ENCODE assay signal across 8 cellular contexts in the genomic region with DNA sequence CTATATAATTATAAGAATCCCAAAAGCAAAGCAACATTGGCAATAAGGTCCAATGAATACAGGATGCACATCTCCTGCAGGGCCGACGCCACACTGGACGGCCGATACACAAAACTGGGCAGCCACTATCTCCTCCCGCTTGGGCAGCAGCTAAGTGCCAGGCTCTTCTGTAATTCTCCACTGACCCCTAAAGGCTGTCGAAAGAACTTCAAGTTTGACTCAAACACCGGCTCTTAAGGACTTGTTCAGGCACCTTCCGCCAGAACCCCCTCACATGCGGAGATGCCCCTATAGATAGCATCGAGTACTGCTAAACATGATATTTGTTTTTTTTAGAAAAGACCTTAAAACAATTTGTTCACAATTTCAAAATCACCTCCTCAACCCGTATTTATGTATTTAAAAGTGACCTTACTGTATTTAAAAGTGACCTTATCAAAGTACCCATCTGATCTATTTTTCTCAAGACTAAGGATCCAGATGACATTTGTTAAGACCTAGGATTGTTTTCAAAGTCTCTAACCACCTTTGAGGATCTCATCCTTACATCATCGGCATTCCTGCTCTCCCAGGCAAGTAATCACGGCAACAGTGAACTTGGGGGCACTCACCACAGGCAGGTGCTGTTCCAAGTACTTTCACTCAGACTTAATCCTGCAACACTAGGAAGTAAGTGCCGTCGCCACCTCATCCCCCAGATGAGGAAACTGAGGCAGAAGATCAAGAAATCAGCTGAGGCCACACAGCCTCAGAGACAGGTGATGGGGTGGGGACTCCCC.
DNase-seq lines count a peak whose midpoint lies in the region; ATAC-seq, FAIRE-seq and TF ChIP-seq lines count a peak whose summit lies in the region.

No MANE protein-coding gene starts in this region.

- FAIRE-seq in bronchial epithelial cell (lab: Jason Lieb, UNC) = no peak

- DNase-seq in AG20443 (ENCODE audit: low spot score) (peak; percentile 87), NCI-H510A (lab: John Stamatoyannopoulos, UW) (peak; percentile 24), bronchial epithelial cell (ENCODE audit: low read depth) (peak; percentile 69), left lobe of liver (ENCODE audit: low spot score) (no peak), suprapubic skin (ENCODE audit: low spot score in 2 of 2) (no peak), Peyer's patch (no peak)

- H3K27ac ChIP-seq in suprapubic skin = no peak overlapping the region
- H3K27ac ChIP-seq in Peyer's patch = no peak overlapping the region

- H3K36me3 ChIP-seq in bronchial epithelial cell (ENCODE audit: control insufficient read depth, insufficient read depth, low read length) (peaks cover 7% of the 10 kb centered on the region), suprapubic skin (peaks cover 71% of the 10 kb centered on the region), Peyer's patch (peaks cover 0 to 33% (median 0%) of the 10 kb centered on the region in 3 donors)

- no peak for TF ChIP-seq POLR2A in suprapubic skin (IDR thresholded peaks at IDR 0.05)
- TF ChIP-seq POLR2A in Peyer's patch (IDR thresholded peaks at IDR 0.05) = no peak

- no peaks in the 10 kb centered on the region for H3K9me3 ChIP-seq in suprapubic skin
- no peaks in the 10 kb centered on the region for H3K9me3 ChIP-seq in Peyer's patch

- TF ChIP-seq CTCF in bronchial epithelial cell (IDR thresholded peaks at IDR 0.05; ENCODE audit: insufficient read depth, low read length, severe bottlenecking) (peak; percentile 63), suprapubic skin (IDR thresholded peaks at IDR 0.05) (peak in 1 of 2 donors; percentile 26), Peyer's patch (IDR thresholded peaks at IDR 0.05) (peak in 1 of 6 experiments; percentile 22)

- 71% methylated on average over 15 of the region's 15 CpGs for WGBS in suprapubic skin

- TF ChIP-seq EP300 in suprapubic skin (IDR thresholded peaks at IDR 0.05) = no peak

- H3K4me1 ChIP-seq in suprapubic skin = no peaks in the 10 kb centered on the region
- no peaks in the 10 kb centered on the region for H3K4me1 ChIP-seq in Peyer's patch

- H3K27me3 ChIP-seq in bronchial epithelial cell (ENCODE audit: control insufficient read depth, insufficient read depth, low read length) (no peaks in the 10 kb centered on the region), suprapubic skin (no peaks in the 10 kb centered on the region), Peyer's patch (no peaks in the 10 kb centered on the region)

- no peak overlapping the region for H3K4me3 ChIP-seq in bronchial epithelial cell (ENCODE audit: low read depth, low read length)
- no peak overlapping the region for H3K4me3 ChIP-seq in suprapubic skin
- no peak overlapping the region for H3K4me3 ChIP-seq in Peyer's patch

- ATAC-seq in GM21576 (IDR thresholded peaks at IDR 0.05; ENCODE audit: unreplicated experiment) (peak; percentile 47), left lobe of liver (peak; percentile 94), HG02970 (IDR thresholded peaks at IDR 0.05; ENCODE audit: low FRiP score, unreplicated experiment) (no peak)

Comparison
In these comparisons a context has a peak if more than half of its experiments do, and no peak if none do; other contexts are left out.
1. DNase-seq: peak in AG20443 (single experiment), NCI-H510A (single experiment) and bronchial epithelial cell (single experiment); none in left lobe of liver (single experiment), suprapubic skin (0 of 2) and Peyer's patch (0 of 3).